Comparison of ENCODE assay signal across 19 cellular contexts in genomic region chr22:39965749-39966148, GRCh38. TPM values are rescaled to one million over a fixed set of nuclear protein-coding genes. Genes with fewer than 3 reads are reported as not detected.
A peak's percentile ranks its signal among the peaks of the same experiment; 100 is the strongest.
DNase-seq lines count a peak whose midpoint lies in the region; ATAC-seq, FAIRE-seq and TF ChIP-seq lines count a peak whose summit lies in the region.
"Had no signal": no experiment of that assay in that cellular context is flagged by ENCODE, and none has a peak within 500 bp of the region (broad histone marks: within the 10 kb centered on the region; RNA-seq: fewer than 3 reads in every experiment).

No MANE protein-coding gene starts in this region.

- peak overlapping the region in 5 of 7 donors; percentile 29 to 58 (median 48) for H3K27ac Mint-ChIP-seq in CD4-positive, alpha-beta memory T cell
- H3K27ac Mint-ChIP-seq in CD8-positive, alpha-beta memory T cell: peak overlapping the region in 7 of 8 donors; percentile 26 to 75 (median 66)
- peak overlapping the region; percentile 64 for H3K27ac Mint-ChIP-seq in activated T-helper 17 cell treated with anti-CD3 and anti-CD28 coated beads, Interleukin-2, amount 50 U/mL, for 72 hours

- H3K4me1 Mint-ChIP-seq in CD4-positive, alpha-beta memory T cell: peaks cover 11 to 16% (median 14%) of the 10 kb centered on the region in 4 donors
- peaks cover 23 to 31% (median 25%) of the 10 kb centered on the region in 3 donors for H3K4me1 Mint-ChIP-seq in CD8-positive, alpha-beta memory T cell
- peaks cover 10% of the 10 kb centered on the region for H3K4me1 Mint-ChIP-seq in activated T-helper 17 cell treated with anti-CD3 and anti-CD28 coated beads, Interleukin-2, amount 50 U/mL, for 72 hours

- ATAC-seq in activated T-helper 17 cell treated with anti-CD3 and anti-CD28 coated beads, Interleukin-2, amount 50 U/mL, for 72 hours (replicated peaks): no peak
- ATAC-seq: HepG2 had no signal

- no peak overlapping the region for H3K4me2 ChIP-seq in hepatocyte
- H3K4me2 ChIP-seq: PC-9 had no signal

- CTCF ChIA-PET in CD4-positive, alpha-beta memory T cell (lab: Charles Lee; ENCODE audit: partially characterized antibody): interaction anchor here (1.1 kb wide), 1 partner anchor 31 kb away, joined by 3 read pairs; no protein-coding TSS in a partner anchor
- CTCF ChIA-PET in CD8-positive, alpha-beta memory T cell (lab: Charles Lee): interaction anchor here (1.5 to 2.4 kb wide), 2 partner anchors 16 to 24 kb away, joined by 3 to 9 read pairs; no protein-coding TSS in a partner anchor

- H2AFZ ChIP-seq in hepatocyte: no peak overlapping the region
- H2AFZ ChIP-seq: PC-9 had no signal

- POLR2A ChIA-PET in CD4-positive, alpha-beta memory T cell (lab: Charles Lee; ENCODE audit: partially characterized antibody): interaction anchor here (1.5 kb wide), 2 partner anchors 8 to 32 kb away, joined by 3 read pairs; no protein-coding TSS in a partner anchor
- POLR2A ChIA-PET in CD8-positive, alpha-beta memory T cell (lab: Charles Lee): no interaction called here

- H3K4me3 Mint-ChIP-seq in CD4-positive, alpha-beta memory T cell: no peak overlapping the region
- no peak overlapping the region for H3K4me3 Mint-ChIP-seq in CD8-positive, alpha-beta memory T cell
- no peak overlapping the region for H3K4me3 Mint-ChIP-seq in activated T-helper 17 cell treated with anti-CD3 and anti-CD28 coated beads, Interleukin-2, amount 50 U/mL, for 72 hours

- H3K4me3 ChIP-seq in CD4-positive, alpha-beta memory T cell (ENCODE audit: low read length in 2 of 2): no peak overlapping the region
- no peak overlapping the region for H3K4me3 ChIP-seq in CD8-positive, alpha-beta memory T cell (ENCODE audit: low read length)
- no peak overlapping the region for H3K4me3 ChIP-seq in hepatocyte
- H3K4me3 ChIP-seq: PC-9 had no signal

- peaks cover 88% of the 10 kb centered on the region for H3K36me3 ChIP-seq in CD4-positive, alpha-beta memory T cell (ENCODE audit: insufficient read depth, low read length)
- peaks cover 75% of the 10 kb centered on the region for H3K36me3 ChIP-seq in CD8-positive, alpha-beta memory T cell (ENCODE audit: insufficient read depth, low read length)
- no peaks in the 10 kb centered on the region for H3K36me3 ChIP-seq in hepatocyte (replicated peaks; ENCODE audit: insufficient read depth, low read depth)

- no peaks in the 10 kb centered on the region for H3K9me3 Mint-ChIP-seq in CD4-positive, alpha-beta memory T cell
- no peaks in the 10 kb centered on the region for H3K9me3 Mint-ChIP-seq in CD8-positive, alpha-beta memory T cell
- H3K9me3 Mint-ChIP-seq in activated T-helper 17 cell treated with anti-CD3 and anti-CD28 coated beads, Interleukin-2, amount 50 U/mL, for 72 hours: no peaks in the 10 kb centered on the region

- no peak for FAIRE-seq in frontal cortex (lab: Jason Lieb, UNC)
- FAIRE-seq: GM12892, H1, HepG2 had no signal

- peaks cover 13% of the 10 kb centered on the region for H3K4me1 ChIP-seq in CD4-positive, alpha-beta memory T cell (ENCODE audit: insufficient read depth, low read length)
- peaks cover 18% of the 10 kb centered on the region for H3K4me1 ChIP-seq in CD8-positive, alpha-beta memory T cell (ENCODE audit: insufficient read depth, low read length)
- H3K4me1 ChIP-seq in hepatocyte (ENCODE audit: insufficient read depth): peaks cover 26% of the 10 kb centered on the region

- H3K27me3 Mint-ChIP-seq in CD4-positive, alpha-beta memory T cell: no peaks in the 10 kb centered on the region
- H3K27me3 Mint-ChIP-seq in CD8-positive, alpha-beta memory T cell: no peaks in the 10 kb centered on the region
- H3K27me3 Mint-ChIP-seq in activated T-helper 17 cell treated with anti-CD3 and anti-CD28 coated beads, Interleukin-2, amount 50 U/mL, for 72 hours: no peaks in the 10 kb centered on the region

- intact Hi-C loops in CD4-positive, alpha-beta memory T cell (cut with micrococcal nuclease): no loop called here

- no peaks in the 10 kb centered on the region for H4K20me1 ChIP-seq in hepatocyte (ENCODE audit: insufficient read depth, poor library complexity, severe bottlenecking)

- H3K9me3 ChIP-seq in CD4-positive, alpha-beta memory T cell (ENCODE audit: control insufficient read depth in 1 of 2, low read length in 2 of 2): no peaks in the 10 kb centered on the region
- no peaks in the 10 kb centered on the region for H3K9me3 ChIP-seq in CD8-positive, alpha-beta memory T cell (ENCODE audit: low read length)
- H3K9me3 ChIP-seq in hepatocyte (ENCODE audit: low read depth): no peaks in the 10 kb centered on the region

- no peaks in the 10 kb centered on the region for H3K9me2 ChIP-seq in hepatocyte (replicated peaks; ENCODE audit: insufficient read depth)

- H3K36me3 Mint-ChIP-seq in CD4-positive, alpha-beta memory T cell: peaks cover 70 to 84% of the 10 kb centered on the region in 2 donors
- peaks cover 7 to 97% (median 48%) of the 10 kb centered on the region in 3 donors for H3K36me3 Mint-ChIP-seq in CD8-positive, alpha-beta memory T cell
- peaks cover 94% of the 10 kb centered on the region for H3K36me3 Mint-ChIP-seq in activated T-helper 17 cell treated with anti-CD3 and anti-CD28 coated beads, Interleukin-2, amount 50 U/mL, for 72 hours (ENCODE audit: low read depth)

- H3K79me2 ChIP-seq in hepatocyte: no peaks in the 10 kb centered on the region

- 73% methylated on average over 6 of the region's 6 CpGs for WGBS in hepatocyte (ENCODE audit: low lambda C conversion rate, missing lambda C conversion rate)

- no peak for TF ChIP-seq CTCF in hepatocyte (IDR thresholded peaks at IDR 0.05; ENCODE audit: poor library complexity)

- H3K27ac ChIP-seq in CD4-positive, alpha-beta memory T cell (ENCODE audit: low read depth, low read length): no peak overlapping the region
- H3K27ac ChIP-seq in CD8-positive, alpha-beta memory T cell (ENCODE audit: low read depth, low read length): no peak overlapping the region
- H3K27ac ChIP-seq in hepatocyte: peak overlapping the region; percentile 88
- H3K27ac ChIP-seq: PC-9 had no signal

- H3K27me3 ChIP-seq in CD4-positive, alpha-beta memory T cell (ENCODE audit: insufficient read depth, low read length): no peaks in the 10 kb centered on the region
- H3K27me3 ChIP-seq in CD8-positive, alpha-beta memory T cell (ENCODE audit: insufficient read depth, low read length, poor library complexity, severe bottlenecking): no peaks in the 10 kb centered on the region
- no peaks in the 10 kb centered on the region for H3K27me3 ChIP-seq in hepatocyte

- DNase-seq in CD4-positive, alpha-beta memory T cell: no peak
- DNase-seq in CD8-positive, alpha-beta memory T cell: no peak
- DNase-seq in hepatocyte (ENCODE audit: low spot score) (no peak), frontal cortex (ENCODE audit: low spot score in 2 of 2) (no peak), hepatic stellate cell (ENCODE audit: low spot score) (no peak), NCI-H345 (lab: John Stamatoyannopoulos, UW) (no peak)
- DNase-seq: GDM1, NCI-H1092, NCI-H146, NCI-H2081, NCI-H510A, NCI-H82, PC-9 had no signal

RNA-seq across cellular contexts. Expression of gene TMA7B, which starts 5.6 kb away (rescaled TPM):
- total RNA-seq in CD4-positive, alpha-beta memory T cell: 10 to 100 TPM in 1 of 2 experiments, 1 to 10 TPM in 1; 9.3 to 10.2 TPM
- polyA plus RNA-seq in CD4-positive, alpha-beta memory T cell: 1 to 10 TPM in 1 of 2 donors, not detected in 1; 3.3 TPM
- total RNA-seq in CD8-positive, alpha-beta memory T cell: 1 to 10 TPM; 1.4 to 2.0 TPM
- polyA plus RNA-seq in CD8-positive, alpha-beta memory T cell: 3.0 TPM
- total RNA-seq in activated T-helper 17 cell treated with anti-CD3 and anti-CD28 coated beads, Interleukin-2, amount 50 U/mL, for 72 hours: 1 to 10 TPM; 4.0 to 4.4 TPM
- total RNA-seq in hepatocyte (not detected in 2 replicates), frontal cortex (not detected)
- polyA plus RNA-seq in hepatocyte: not detected in 2 replicates
- total RNA-seq: H1, HepG2, MCF 10A, PC-9 had no signal
- polyA plus RNA-seq: H1, HepG2 had no signal

RNA-seq across cellular contexts. Expression of gene FAM83F, which starts 29.0 kb away (rescaled TPM):
- total RNA-seq in CD4-positive, alpha-beta memory T cell: under 1 TPM in 1 of 2 experiments, not detected in 1; 0.29 TPM
- polyA plus RNA-seq in CD4-positive, alpha-beta memory T cell: not detected
- total RNA-seq in CD8-positive, alpha-beta memory T cell: under 1 TPM; 0.33 to 0.51 TPM
- polyA plus RNA-seq in CD8-positive, alpha-beta memory T cell: 0.01 TPM
- total RNA-seq in activated T-helper 17 cell treated with anti-CD3 and anti-CD28 coated beads, Interleukin-2, amount 50 U/mL, for 72 hours: 1 to 10 TPM in 1 of 2 donors, under 1 TPM in 1; 0.37 to 1.3 TPM
- total RNA-seq in hepatocyte (10.4 and 12.8 TPM in 2 replicates), frontal cortex (0.41 TPM)
- 10.8 and 16.5 TPM in 2 replicates for polyA plus RNA-seq in hepatocyte
- total RNA-seq: HepG2, SK-MEL-5 had no signal
- polyA plus RNA-seq: HepG2 had no signal
